8 cellular contexts compared by ENCODE assay signal in genomic region chr11:65504671-65505433, GRCh38. TPM values are rescaled to one million over a fixed set of nuclear protein-coding genes. Genes with fewer than 3 reads are reported as not detected.
A peak's percentile ranks its signal among the peaks of the same experiment; 100 is the strongest.
DNase-seq lines count a peak whose midpoint lies in the region; ATAC-seq, FAIRE-seq and TF ChIP-seq lines count a peak whose summit lies in the region.

No MANE protein-coding gene starts in this region.

- H3K4me2 ChIP-seq in GM12878 (ENCODE audit: control insufficient read depth, insufficient read depth): peak overlapping the region; percentile 87

- H3K9me3 ChIP-seq in GM12878 (replicated peaks; ENCODE audit: control insufficient read depth, insufficient read depth, low read length) (no peaks in the 10 kb centered on the region), lower lobe of right lung (no peaks in the 10 kb centered on the region), aorta (ENCODE audit: control insufficient read depth, low read length) (no peaks in the 10 kb centered on the region)

- H3K4me1 ChIP-seq in GM12878 (ENCODE audit: control insufficient read depth, insufficient read depth, low read length) (peaks cover 10% of the 10 kb centered on the region; the same call in 1 of the 2 replicates), lower lobe of right lung (peaks cover 46% of the 10 kb centered on the region), aorta (ENCODE audit: control insufficient read depth in 1 of 2, insufficient read depth in 2 of 2, low read length in 2 of 2) (peaks cover 0 to 2% of the 10 kb centered on the region in 2 donors)

- in situ Hi-C loops in GM12878 (cut with MboI): loop anchor here (5.0 kb wide), 1 partner anchor 88 kb away; no protein-coding TSS in a partner anchor

- CTCF ChIA-PET in GM12878 (lab: Yijun Ruan, JAX): interaction anchor here (0.9 to 27.9 kb wide), 5 partner anchors 10 to 176 kb away, joined by 3 to 728 read pairs (median 93); partner anchors contain the start of genes MALAT1 and NEAT1

- TF ChIP-seq RAD21 in GM12878 (IDR thresholded peaks at IDR 0.05; ENCODE audit: insufficient read depth, low read depth, low read length): no peak

- TF ChIP-seq CTCF in HFF-Myc (IDR thresholded peaks at IDR 0.05; ENCODE audit: low read depth, low read length, missing control alignments) (no peak), GM12878 (IDR thresholded peaks at IDR 0.05 in 2 of 3, conservative IDR thresholded peaks at IDR 0.05 in 1 of 3; ENCODE audit: control insufficient read depth in 2 of 3, extremely low read depth in 1 of 3, insufficient read depth in 1 of 3, low read depth in 3 of 3, low read length in 3 of 3) (no peak), lower lobe of right lung (IDR thresholded peaks at IDR 0.05) (no peak)

- DNase-seq in A172 (ENCODE audit: low spot score) (peak; percentile 51), HFF-Myc (ENCODE audit: extremely low read depth, low read depth) (peak; percentile 14), GM12878 (ENCODE audit: low read depth, low spot score) (no peak), lower lobe of right lung (no peak), aorta (peak; percentile 6 to 38), T-helper 1 cell (no peak), NK-92 (lab: John Stamatoyannopoulos, UW; ENCODE audit: unreplicated experiment) (no peak)

- BruUV-seq in GM12878 (replicated peaks; lab: Mats Ljungman, UMichigan): no TSS peak

- TF ChIP-seq EP300 in GM12878 (IDR thresholded peaks at IDR 0.05; ENCODE audit: borderline replicate concordance in 1 of 2, control insufficient read depth in 1 of 2, low read depth in 2 of 2, low read length in 2 of 2): no peak

- H3K27me3 ChIP-seq in GM12878 (replicated peaks in 1 of 2; ENCODE audit: control insufficient read depth in 2 of 2, insufficient read depth in 2 of 2, low read length in 1 of 2) (no peaks in the 10 kb centered on the region), lower lobe of right lung (ENCODE audit: low read depth) (no peaks in the 10 kb centered on the region), aorta (ENCODE audit: control insufficient read depth in 1 of 2, insufficient read depth in 2 of 2, low read length in 1 of 2) (peaks cover 0 to 2% of the 10 kb centered on the region in 2 donors)

- H3K36me3 ChIP-seq in GM12878 (ENCODE audit: control insufficient read depth in 2 of 2, insufficient read depth in 2 of 2, low read length in 1 of 2): peaks cover 6 to 36% of the 10 kb centered on the region in 2 experiments
- peaks cover 58% of the 10 kb centered on the region for H3K36me3 ChIP-seq in lower lobe of right lung
- peaks cover 15 to 16% of the 10 kb centered on the region in 2 donors for H3K36me3 ChIP-seq in aorta (ENCODE audit: control insufficient read depth in 1 of 2, insufficient read depth in 2 of 2, low read length in 1 of 2)

- peak overlapping the region; percentile 100 for H3K9ac ChIP-seq in GM12878 (ENCODE audit: control insufficient read depth, insufficient read depth, low read length)

- RAD21 ChIA-PET in GM12878 (lab: Charles Lee; ENCODE audit: unreplicated experiment): interaction anchor here (1.2 to 11.3 kb wide), 6 partner anchors 27 to 124 kb away, joined by 3 to 179 read pairs (median 53); partner anchors contain the start of gene NEAT1

- H3K4me3 ChIP-seq in HFF-Myc (replicated peaks; ENCODE audit: low read depth, low read length) (peak overlapping the region; percentile 84), GM12878 (peak overlapping the region; percentile 98), lower lobe of right lung (peak overlapping the region; percentile 71), aorta (ENCODE audit: low read length in 2 of 2) (peak overlapping the region; percentile 95 to 100)

- intact Hi-C loops in GM12878 (cut with micrococcal nuclease; ENCODE audit: unreplicated experiment) (no loop called here), lower lobe of right lung (cut with DNase I) (loop anchor here (5.0 kb wide), 1 partner anchor 78 kb away; no protein-coding TSS in a partner anchor), aorta (cut with DNase I) (loop anchor here (2.0 to 5.0 kb wide), 2 partner anchors 33 to 78 kb away; no protein-coding TSS in a partner anchor)

- TF ChIP-seq POLR2A in GM12878 (IDR thresholded peaks at IDR 0.05; ENCODE audit: low read depth, low read length): peak; percentile 59

- SMC1A ChIA-PET in GM12878 (lab: Charles Lee; ENCODE audit: uncharacterized antibody, unreplicated experiment): interaction anchor here (1.5 to 19.3 kb wide), 5 partner anchors 12 to 87 kb away, joined by 4 to 481 read pairs (median 131); partner anchors contain the start of gene MALAT1

- no peak overlapping the region for H2AFZ ChIP-seq in GM12878 (ENCODE audit: control insufficient read depth, low read depth, low read length)

- WGBS in GM12878 (ENCODE audit: insufficient coverage, insufficient replicate concordance, low lambda C conversion rate, missing lambda C conversion rate): 1% methylated on average over 7 of the region's 7 CpGs
- WGBS in aorta, 2 donors: 0 to 3% methylated on average over 7 of the region's 7 CpGs

- H4K20me1 ChIP-seq in GM12878 (ENCODE audit: control insufficient read depth, insufficient read depth): peaks cover 15% of the 10 kb centered on the region

- no peak for FAIRE-seq in GM12878 (lab: Jason Lieb, UNC)

- peaks cover 70% of the 10 kb centered on the region for H3K79me2 ChIP-seq in GM12878 (ENCODE audit: control insufficient read depth, insufficient read depth, low read length)

- POLR2A ChIA-PET in GM12878 (lab: Charles Lee): interaction anchor here (0.5 to 10.3 kb wide), 12 partner anchors 12 to 99 kb away, joined by 3 to 192 read pairs (median 6); partner anchors contain the start of genes MALAT1, NEAT1 and ZNRD2

- no peak for ATAC-seq in GM12878
- ATAC-seq in lower lobe of right lung: no peak
- no peak for ATAC-seq in aorta (ENCODE audit: low FRiP score)
- ATAC-seq in GM18511 (IDR thresholded peaks at IDR 0.05; ENCODE audit: unreplicated experiment): no peak

- H3K27ac ChIP-seq in GM12878 (ENCODE audit: control insufficient read depth, insufficient read depth) (peak overlapping the region; percentile 28; the same call in 1 of the 2 replicates), lower lobe of right lung (peak overlapping the region; percentile 99), aorta (ENCODE audit: low read depth in 1 of 2, low read length in 2 of 2) (peak overlapping the region; percentile 72 to 80)

RNA-seq across cellular contexts. Expression of gene MALAT1, which starts 6.0 kb away (rescaled TPM):
- 1,067 and 1,084 TPM in 2 replicates for total RNA-seq in A172 (2014; rRNA removed; shearing (Covaris generic))
- total RNA-seq in GM12878 (2013; cell fraction: nucleolus; rRNA removed): 43,172 and 44,148 TPM in 2 replicates
- total RNA-seq in GM12878 (2014; rRNA removed) (1,917 and 1,986 TPM in 2 replicates), GM12878 (2014; rRNA removed; fragmentation: Illumina TruSeq; extraction: Trizol) (2,052 and 2,660 TPM in 2 replicates), GM12878 (2021) (3,939 and 4,883 TPM in 2 replicates), lower lobe of right lung (11,612 TPM), aorta (over 10,000 TPM; 16,103 to 18,225 TPM)
- polyA plus RNA-seq in GM12878 (2011; ENCODE audit: low read depth): 704 TPM
- polyA plus RNA-seq in GM12878 (2011; rRNA removed) (659 and 901 TPM in 2 replicates), GM12878 (2014; fragmentation: Illumina TruSeq; extraction: Trizol) (448 and 686 TPM in 2 replicates), GM12878 (2014; fragmentation: Nextera tagmentation; extraction: Ambion mirVana) (1,000 to 10,000 TPM; 1,593 to 8,160 TPM), GM12878 (2014; rRNA removed) (1,421 and 1,643 TPM in 2 replicates), GM12878 (2016; fragmentation: Nextera tagmentation; extraction: Ambion mirVana) (1,000 to 10,000 TPM; 6,201 to 6,497 TPM), aorta (100 to 1,000 TPM; 228 to 370 TPM)
- polyA plus RNA-seq in GM12878 (2011; cell fraction: cytosol; rRNA removed): 216 and 352 TPM in 2 replicates
- polyA plus RNA-seq in GM12878 (2011; cell fraction: nucleus; rRNA removed): 4,041 and 4,062 TPM in 2 replicates
- 1,013 and 3,952 TPM in 2 replicates for polyA plus RNA-seq in GM12878 (2012)
- 2,928 and 3,606 TPM in 2 replicates for polyA minus RNA-seq in GM12878 (2011; rRNA and poly(A)+ RNA removed)
- 1,627 and 2,358 TPM in 2 replicates for polyA minus RNA-seq in GM12878 (2011; cell fraction: cytosol; rRNA and poly(A)+ RNA removed)
- polyA minus RNA-seq in GM12878 (2011; cell fraction: nucleus; rRNA and poly(A)+ RNA removed): 12,181 and 12,309 TPM in 2 replicates

RNA-seq across cellular contexts. Expression of gene SCYL1, which starts 20.0 kb away (rescaled TPM):
- 65.6 and 70.6 TPM in 2 replicates for total RNA-seq in A172 (2014; rRNA removed; shearing (Covaris generic))
- 28.9 and 34.4 TPM in 2 replicates for total RNA-seq in GM12878 (2013; cell fraction: nucleolus; rRNA removed)
- 75.1 and 82.7 TPM in 2 replicates for total RNA-seq in GM12878 (2014; rRNA removed)
- 25.9 and 29.3 TPM in 2 replicates for total RNA-seq in GM12878 (2014; rRNA removed; fragmentation: Illumina TruSeq; extraction: Trizol)
- total RNA-seq in GM12878 (2021): 66.7 and 67.8 TPM in 2 replicates
- 16.4 TPM for polyA plus RNA-seq in GM12878 (2011; ENCODE audit: low read depth)
- 17.8 and 43.1 TPM in 2 replicates for polyA plus RNA-seq in GM12878 (2011; rRNA removed)
- 88.7 and 112 TPM in 2 replicates for polyA plus RNA-seq in GM12878 (2011; cell fraction: cytosol; rRNA removed)
- 114 and 150 TPM in 2 replicates for polyA plus RNA-seq in GM12878 (2011; cell fraction: nucleus; rRNA removed)
- polyA plus RNA-seq in GM12878 (2012): 35.1 and 36.8 TPM in 2 replicates
- polyA plus RNA-seq in GM12878 (2014; fragmentation: Illumina TruSeq; extraction: Trizol): 6.9 and 32.5 TPM in 2 replicates
- polyA plus RNA-seq in GM12878 (2014; fragmentation: Nextera tagmentation; extraction: Ambion mirVana): 1 to 10 TPM in 1 of 2 experiments, under 1 TPM in 1; 0.80 to 6.3 TPM
- polyA plus RNA-seq in GM12878 (2014; rRNA removed): 68.0 and 74.6 TPM in 2 replicates
- 10 to 100 TPM; 59.2 to 65.4 TPM for polyA plus RNA-seq in GM12878 (2016; fragmentation: Nextera tagmentation; extraction: Ambion mirVana)
- polyA minus RNA-seq in GM12878 (2011; rRNA and poly(A)+ RNA removed): 43.5 and 70.6 TPM in 2 replicates
- polyA minus RNA-seq in GM12878 (2011; cell fraction: cytosol; rRNA and poly(A)+ RNA removed): 23.4 and 34.6 TPM in 2 replicates
- 16.7 and 26.3 TPM in 2 replicates for polyA minus RNA-seq in GM12878 (2011; cell fraction: nucleus; rRNA and poly(A)+ RNA removed)
- total RNA-seq in lower lobe of right lung: 61.2 TPM
- total RNA-seq in aorta: 10 to 100 TPM; 74.0 to 74.4 TPM
- polyA plus RNA-seq in aorta: 10 to 100 TPM; 31.3 to 98.9 TPM

RNA-seq across cellular contexts. Expression of gene LTBP3, which starts 53.3 kb away (rescaled TPM):
- total RNA-seq in A172 (2014; rRNA removed; shearing (Covaris generic)): 13.2 and 25.6 TPM in 2 replicates
- 8.6 and 11.6 TPM in 2 replicates for total RNA-seq in GM12878 (2013; cell fraction: nucleolus; rRNA removed)
- total RNA-seq in GM12878 (2014; rRNA removed) (8.5 and 9.0 TPM in 2 replicates), GM12878 (2014; rRNA removed; fragmentation: Illumina TruSeq; extraction: Trizol) (1.2 and 2.2 TPM in 2 replicates), GM12878 (2021) (8.0 and 9.0 TPM in 2 replicates), lower lobe of right lung (98.7 TPM), aorta (100 to 1,000 TPM; 280 to 473 TPM)
- polyA plus RNA-seq in GM12878 (2011; ENCODE audit: low read depth): 12.8 TPM
- polyA plus RNA-seq in GM12878 (2011; rRNA removed) (3.1 and 7.0 TPM in 2 replicates), GM12878 (2014; fragmentation: Illumina TruSeq; extraction: Trizol) (1.00 and 2.3 TPM in 2 replicates), GM12878 (2014; fragmentation: Nextera tagmentation; extraction: Ambion mirVana) (not detected), GM12878 (2014; rRNA removed) (12.2 and 14.7 TPM in 2 replicates), GM12878 (2016; fragmentation: Nextera tagmentation; extraction: Ambion mirVana) (1 to 10 TPM; 4.0 to 5.5 TPM), aorta (100 to 1,000 TPM in 1 of 2 donors, 10 to 100 TPM in 1; 40.1 to 467 TPM)
- 14.4 and 24.0 TPM in 2 replicates for polyA plus RNA-seq in GM12878 (2011; cell fraction: cytosol; rRNA removed)
- 47.3 and 52.7 TPM in 2 replicates for polyA plus RNA-seq in GM12878 (2011; cell fraction: nucleus; rRNA removed)
- 15.6 and 16.4 TPM in 2 replicates for polyA plus RNA-seq in GM12878 (2012)
- 3.8 and 4.7 TPM in 2 replicates for polyA minus RNA-seq in GM12878 (2011; rRNA and poly(A)+ RNA removed)
- 5.6 and 6.7 TPM in 2 replicates for polyA minus RNA-seq in GM12878 (2011; cell fraction: cytosol; rRNA and poly(A)+ RNA removed)
- polyA minus RNA-seq in GM12878 (2011; cell fraction: nucleus; rRNA and poly(A)+ RNA removed): 6.6 and 12.8 TPM in 2 replicates

Comparison
In these comparisons a context has a peak if more than half of its experiments do, and no peak if none do; other contexts are left out.
1. DNase-seq: peak in A172 (single experiment), HFF-Myc (single experiment) and aorta (2 of 2); none in GM12878 (single experiment), lower lobe of right lung (single experiment), T-helper 1 cell (0 of 5) and NK-92 (single experiment).
2. H3K27ac ChIP-seq: peak in every context shown above with its lines; median percentile 99 in lower lobe of right lung; 76 in aorta; 28 in GM12878.
3. Peak in every context shown above with its lines, with median percentiles within 50 percentile points of each other: H3K4me3 ChIP-seq.